1 cellular context compared by ENCODE assay signal in genomic region chr9:72333758-72334157, GRCh38.
TF ChIP-seq lines count a peak whose summit lies in the region.

No MANE protein-coding gene starts in this region.

TF ChIP-seq in HEK293T, 16 proteins besides CTCF, POLR2A, EP300 and RAD21 (continued from another document):
- no peak for TF ChIP-seq FOXA1 (IDR thresholded peaks at IDR 0.05)
